14 cellular contexts compared by ENCODE assay signal in genomic region chr13:40458283-40459031, GRCh38.
DNase-seq lines count a peak whose midpoint lies in the region; ATAC-seq and TF ChIP-seq lines count a peak whose summit lies in the region.
"Had no signal": no experiment of that assay in that cellular context is flagged by ENCODE, and none has a peak within 500 bp of the region (broad histone marks: within the 10 kb centered on the region; RNA-seq: fewer than 3 reads in every experiment).

No MANE protein-coding gene starts in this region.

- H3K27me3 Mint-ChIP-seq in nephron progenitor cell (ENCODE audit: low read depth, poor library complexity) = no peaks in the 10 kb centered on the region
- no peaks in the 10 kb centered on the region for H3K27me3 Mint-ChIP-seq in chondrocyte (ENCODE audit: low read depth)
- H3K27me3 Mint-ChIP-seq: B cell; CD4-positive, alpha-beta memory T cell had no signal

- no peak for ATAC-seq in GM21737 (IDR thresholded peaks at IDR 0.05; ENCODE audit: unreplicated experiment)
- ATAC-seq: HepG2 had no signal

- H3K27ac Mint-ChIP-seq in nephron progenitor cell = peak overlapping the region; percentile 9
- H3K27ac Mint-ChIP-seq in chondrocyte (ENCODE audit: unreplicated experiment) = no peak overlapping the region
- H3K27ac Mint-ChIP-seq: B cell; CD4-positive, alpha-beta memory T cell had no signal

- no peak for TF ChIP-seq CTCF in nephron progenitor cell (IDR thresholded peaks at IDR 0.05)
- no peak for TF ChIP-seq CTCF in chondrocyte (IDR thresholded peaks at IDR 0.05)

- DNase-seq in activated CD8-positive, alpha-beta memory T cell treated with anti-CD3 and anti-CD28 coated beads, Interleukin-2, amount 50 U/mL, for 48 hours = peak; percentile 40
- no peak for DNase-seq in activated CD8-positive, alpha-beta memory T cell treated with anti-CD3 and anti-CD28 coated beads, Interleukin-2, amount 50 U/mL, for 4 hours
- DNase-seq in NCI-H2171 treated with DMSO at 0.1 percent for 48 hours (lab: John Stamatoyannopoulos, UW) = peak; percentile 49
- no peak for DNase-seq in nephron progenitor cell
- DNase-seq in chondrocyte (ENCODE audit: low spot score) = no peak
- no peak for DNase-seq in NCI-H187 treated with DMSO at 0.1 percent for 48 hours (lab: John Stamatoyannopoulos, UW)
- DNase-seq: C1 segment of cervical spinal cord; CD4-positive, alpha-beta memory T cell; DMS79; EL; HCEC 1CT had no signal

- H3K36me3 Mint-ChIP-seq in nephron progenitor cell (ENCODE audit: low read depth) (no peaks in the 10 kb centered on the region), chondrocyte (ENCODE audit: low read depth) (no peaks in the 10 kb centered on the region)
- H3K36me3 Mint-ChIP-seq: CD4-positive, alpha-beta memory T cell had no signal

- H3K4me3 Mint-ChIP-seq in nephron progenitor cell (no peak overlapping the region), chondrocyte (ENCODE audit: unreplicated experiment) (no peak overlapping the region)
- H3K4me3 Mint-ChIP-seq: B cell; CD4-positive, alpha-beta memory T cell had no signal

- H3K4me1 Mint-ChIP-seq in nephron progenitor cell = peaks cover 21% of the 10 kb centered on the region
- H3K4me1 Mint-ChIP-seq in chondrocyte (ENCODE audit: low read depth) = peaks cover 12% of the 10 kb centered on the region

- peaks cover 13% of the 10 kb centered on the region for H3K9me3 Mint-ChIP-seq in nephron progenitor cell
- H3K9me3 Mint-ChIP-seq in chondrocyte (ENCODE audit: low read depth) = no peaks in the 10 kb centered on the region

Comparison
In these comparisons a context has a peak if more than half of its experiments do, and no peak if none do; other contexts are left out.
1. DNase-seq: peak in activated CD8-positive, alpha-beta memory T cell treated with anti-CD3 and anti-CD28 coated beads, Interleukin-2, amount 50 U/mL, for 48 hours (single experiment) and NCI-H2171 treated with DMSO at 0.1 percent for 48 hours (single experiment); none in activated CD8-positive, alpha-beta memory T cell treated with anti-CD3 and anti-CD28 coated beads, Interleukin-2, amount 50 U/mL, for 4 hours (single experiment), nephron progenitor cell (single experiment), chondrocyte (single experiment) and NCI-H187 treated with DMSO at 0.1 percent for 48 hours (single experiment).